18 cellular contexts compared by ENCODE assay signal in genomic region chr15:84755736-84756527, GRCh38. TPM values are rescaled to one million over a fixed set of nuclear protein-coding genes. Genes with fewer than 3 reads are reported as not detected.
DNase-seq lines count a peak whose midpoint lies in the region; ATAC-seq and TF ChIP-seq lines count a peak whose summit lies in the region.
"Had no signal": no experiment of that assay in that cellular context is flagged by ENCODE, and none has a peak within 500 bp of the region (broad histone marks: within the 10 kb centered on the region; RNA-seq: fewer than 3 reads in every experiment).

No MANE protein-coding gene starts in this region.

- ATAC-seq in RWPE2 (ENCODE audit: low read depth) (peak; percentile 30; the same call in 2 of the 3 replicates), gastrocnemius medialis (no peak), GM21723 (IDR thresholded peaks at IDR 0.05; ENCODE audit: unreplicated experiment) (no peak)
- ATAC-seq: lower lobe of right lung had no signal

- DNase-seq in activated naive CD4-positive, alpha-beta T cell treated with anti-CD3 and anti-CD28 coated beads for 36 hours = peak; percentile 64
- DNase-seq in activated naive CD4-positive, alpha-beta T cell treated with anti-CD3 and anti-CD28 coated beads, Interleukin-2, amount 50 U/mL, for 16 hours = no peak
- DNase-seq in RWPE2 (ENCODE audit: low spot score) (no peak), hepatocyte (ENCODE audit: low spot score) (no peak), gastrocnemius medialis (no peak), NCI-H1930 (lab: John Stamatoyannopoulos, UW) (no peak), NCI-H748 (lab: John Stamatoyannopoulos, UW; ENCODE audit: unreplicated experiment) (no peak)
- DNase-seq: activated CD8-positive, alpha-beta memory T cell treated with anti-CD3 and anti-CD28 coated beads, Interleukin-2, amount 50 U/mL, for 4 hours; cerebellar nuclear complex; foreskin fibroblast; GOT3; Karpas-422; lower lobe of right lung; NCI-H1417 treated with DMSO at 0.1 percent for 48 hours; retina; T-cell; WERI-Rb-1 had no signal

- in situ Hi-C loops in gastrocnemius medialis (cut with MboI; ENCODE audit: low sequenced_read_pairs in 4 of 4) = loop anchor here in 1 of 4 donors (10.0 kb wide), 1 partner anchor 59 kb away; the partner anchor contains the start of gene ALPK3

- no peaks in the 10 kb centered on the region for H3K27me3 ChIP-seq in RWPE2 (ENCODE audit: insufficient read depth, poor library complexity, severe bottlenecking)
- H3K27me3 ChIP-seq in hepatocyte = no peaks in the 10 kb centered on the region
- H3K27me3 ChIP-seq in gastrocnemius medialis = no peaks in the 10 kb centered on the region

- H4K20me1 ChIP-seq in hepatocyte (ENCODE audit: insufficient read depth, poor library complexity, severe bottlenecking) = peaks cover 94% of the 10 kb centered on the region

- H3K4me3 ChIP-seq in RWPE2 (ENCODE audit: severe bottlenecking) (no peak overlapping the region), hepatocyte (no peak overlapping the region), gastrocnemius medialis (no peak overlapping the region)
- H3K4me3 ChIP-seq: lower lobe of right lung had no signal

- H3K27ac ChIP-seq in RWPE2 (ENCODE audit: poor library complexity, severe bottlenecking) = no peak overlapping the region
- H3K27ac ChIP-seq in hepatocyte = peak overlapping the region; percentile 40
- peak overlapping the region in 3 of 4 donors; percentile 30 to 43 (median 35) for H3K27ac ChIP-seq in gastrocnemius medialis
- H3K27ac ChIP-seq: lower lobe of right lung, WERI-Rb-1 had no signal

- CTCF ChIA-PET in activated naive CD4-positive, alpha-beta T cell treated with anti-CD3 and anti-CD28 coated beads for 36 hours (lab: Charles Lee) = interaction anchor here (0.6 to 1.2 kb wide), 2 partner anchors 18 to 185 kb away, joined by 4 to 8 read pairs; no protein-coding TSS in a partner anchor

- H3K36me3 Mint-ChIP-seq in activated naive CD4-positive, alpha-beta T cell treated with anti-CD3 and anti-CD28 coated beads for 36 hours (ENCODE audit: low read depth) = peaks cover 13% of the 10 kb centered on the region

- TF ChIP-seq POLR2A in gastrocnemius medialis (IDR thresholded peaks at IDR 0.05) = no peak

- H3K36me3 ChIP-seq in RWPE2 (ENCODE audit: low read depth) (peaks cover 15% of the 10 kb centered on the region), hepatocyte (replicated peaks; ENCODE audit: insufficient read depth, low read depth) (no peaks in the 10 kb centered on the region), gastrocnemius medialis (no peaks in the 10 kb centered on the region)
- H3K36me3 ChIP-seq: lower lobe of right lung had no signal

- TF ChIP-seq CTCF in RWPE2 (IDR thresholded peaks at IDR 0.05; ENCODE audit: poor library complexity, severe bottlenecking) = no peak
- no peak for TF ChIP-seq CTCF in hepatocyte (IDR thresholded peaks at IDR 0.05; ENCODE audit: poor library complexity)
- TF ChIP-seq CTCF in gastrocnemius medialis (IDR thresholded peaks at IDR 0.05 in 4 of 5, conservative IDR thresholded peaks at IDR 0.05 in 1 of 5) = no peak

- H3K9me3 Mint-ChIP-seq in activated naive CD4-positive, alpha-beta T cell treated with anti-CD3 and anti-CD28 coated beads for 36 hours = no peaks in the 10 kb centered on the region
- H3K9me3 Mint-ChIP-seq: T-cell had no signal

- H3K79me2 ChIP-seq in hepatocyte = peaks cover 99% of the 10 kb centered on the region

- no peaks in the 10 kb centered on the region for H3K9me2 ChIP-seq in hepatocyte (replicated peaks; ENCODE audit: insufficient read depth)

- H3K4me2 ChIP-seq in hepatocyte = no peak overlapping the region

- intact Hi-C loops in activated naive CD4-positive, alpha-beta T cell treated with anti-CD3 and anti-CD28 coated beads for 36 hours (cut with micrococcal nuclease) = loop anchor here (2.0 kb wide), 1 partner anchor 157 kb away; no protein-coding TSS in a partner anchor
- intact Hi-C loops in gastrocnemius medialis (cut with DNase I; ENCODE audit: low total_unique reads) = no loop called here

- H3K4me1 ChIP-seq in RWPE2 (ENCODE audit: insufficient read depth, poor library complexity, severe bottlenecking) (no peaks in the 10 kb centered on the region), hepatocyte (ENCODE audit: insufficient read depth) (peaks cover 49% of the 10 kb centered on the region), gastrocnemius medialis (peaks cover 74 to 89% of the 10 kb centered on the region in 2 donors)

- no peaks in the 10 kb centered on the region for H3K9me3 ChIP-seq in RWPE2 (ENCODE audit: severe bottlenecking)
- no peaks in the 10 kb centered on the region for H3K9me3 ChIP-seq in hepatocyte (ENCODE audit: low read depth)
- H3K9me3 ChIP-seq in gastrocnemius medialis = no peaks in the 10 kb centered on the region
- H3K9me3 ChIP-seq: lower lobe of right lung had no signal

- 93% methylated on average over 1 of the region's 1 CpG for WGBS in hepatocyte (ENCODE audit: low lambda C conversion rate, missing lambda C conversion rate)

- H3K27ac Mint-ChIP-seq in activated naive CD4-positive, alpha-beta T cell treated with anti-CD3 and anti-CD28 coated beads for 36 hours = no peak overlapping the region

- H3K4me1 Mint-ChIP-seq in activated naive CD4-positive, alpha-beta T cell treated with anti-CD3 and anti-CD28 coated beads for 36 hours (ENCODE audit: low read depth) = peaks cover 47% of the 10 kb centered on the region

- no peaks in the 10 kb centered on the region for H3K27me3 Mint-ChIP-seq in activated naive CD4-positive, alpha-beta T cell treated with anti-CD3 and anti-CD28 coated beads for 36 hours (ENCODE audit: low read depth)
- H3K27me3 Mint-ChIP-seq: T-cell had no signal

- H2AFZ ChIP-seq in hepatocyte = no peak overlapping the region

- H3K4me3 Mint-ChIP-seq in activated naive CD4-positive, alpha-beta T cell treated with anti-CD3 and anti-CD28 coated beads for 36 hours = no peak overlapping the region
- H3K4me3 Mint-ChIP-seq: T-cell had no signal

RNA-seq across cellular contexts. Expression of gene ZNF592, which starts 7.5 kb away (rescaled TPM):
- total RNA-seq in activated naive CD4-positive, alpha-beta T cell treated with anti-CD3 and anti-CD28 coated beads for 36 hours = 10 to 100 TPM; 24.2 to 24.3 TPM
- total RNA-seq in hepatocyte = 11.0 and 14.4 TPM in 2 replicates
- 14.4 and 17.6 TPM in 2 replicates for polyA plus RNA-seq in hepatocyte
- 10 to 100 TPM; 30.0 to 49.2 (median 33.8) TPM for total RNA-seq in gastrocnemius medialis

RNA-seq across cellular contexts. Expression of gene SEC11A, which starts 40.0 kb away (rescaled TPM):
- total RNA-seq in activated naive CD4-positive, alpha-beta T cell treated with anti-CD3 and anti-CD28 coated beads for 36 hours = 10 to 100 TPM; 87.2 to 99.1 TPM
- total RNA-seq in hepatocyte (271 and 295 TPM in 2 replicates), gastrocnemius medialis (100 to 1,000 TPM in 3 of 4 donors, 10 to 100 TPM in 1; 90.2 to 127 (median 118) TPM)
- polyA plus RNA-seq in hepatocyte = 198 and 218 TPM in 2 replicates
